1 cellular context compared by ENCODE assay signal in the genomic region with DNA sequence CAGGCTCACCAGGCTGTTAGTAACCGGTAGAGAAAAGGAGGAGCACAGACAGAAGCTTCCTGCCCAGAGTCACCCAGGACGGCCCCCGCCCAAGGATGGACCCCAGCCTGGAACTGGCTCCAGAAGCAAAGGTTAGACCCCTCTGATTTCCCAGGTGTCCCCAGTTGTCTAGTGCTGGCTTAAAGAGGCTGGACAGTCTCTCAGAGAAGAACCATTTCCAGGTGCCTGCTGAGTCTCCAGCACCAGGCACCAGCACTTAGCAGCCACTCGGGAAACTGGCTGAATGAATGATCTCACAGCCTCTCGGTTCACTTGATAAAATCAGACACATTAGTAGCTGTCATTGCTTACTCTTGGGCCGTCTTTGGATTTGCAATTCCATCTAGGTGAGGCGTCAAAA.
TF ChIP-seq lines count a peak whose summit lies in the region.

No MANE protein-coding gene starts in this region.

TF ChIP-seq in WTC11, 78 proteins besides CTCF, POLR2A, EP300 and RAD21 (continued from another document):
- TF ChIP-seq, protein P1, sequence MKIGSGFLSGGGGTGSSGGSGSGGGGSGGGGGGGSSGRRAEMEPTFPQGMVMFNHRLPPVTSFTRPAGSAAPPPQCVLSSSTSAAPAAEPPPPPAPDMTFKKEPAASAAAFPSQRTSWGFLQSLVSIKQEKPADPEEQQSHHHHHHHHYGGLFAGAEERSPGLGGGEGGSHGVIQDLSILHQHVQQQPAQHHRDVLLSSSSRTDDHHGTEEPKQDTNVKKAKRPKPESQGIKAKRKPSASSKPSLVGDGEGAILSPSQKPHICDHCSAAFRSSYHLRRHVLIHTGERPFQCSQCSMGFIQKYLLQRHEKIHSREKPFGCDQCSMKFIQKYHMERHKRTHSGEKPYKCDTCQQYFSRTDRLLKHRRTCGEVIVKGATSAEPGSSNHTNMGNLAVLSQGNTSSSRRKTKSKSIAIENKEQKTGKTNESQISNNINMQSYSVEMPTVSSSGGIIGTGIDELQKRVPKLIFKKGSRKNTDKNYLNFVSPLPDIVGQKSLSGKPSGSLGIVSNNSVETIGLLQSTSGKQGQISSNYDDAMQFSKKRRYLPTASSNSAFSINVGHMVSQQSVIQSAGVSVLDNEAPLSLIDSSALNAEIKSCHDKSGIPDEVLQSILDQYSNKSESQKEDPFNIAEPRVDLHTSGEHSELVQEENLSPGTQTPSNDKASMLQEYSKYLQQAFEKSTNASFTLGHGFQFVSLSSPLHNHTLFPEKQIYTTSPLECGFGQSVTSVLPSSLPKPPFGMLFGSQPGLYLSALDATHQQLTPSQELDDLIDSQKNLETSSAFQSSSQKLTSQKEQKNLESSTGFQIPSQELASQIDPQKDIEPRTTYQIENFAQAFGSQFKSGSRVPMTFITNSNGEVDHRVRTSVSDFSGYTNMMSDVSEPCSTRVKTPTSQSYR (CRISPR knock-in tag; IDR thresholded peaks at IDR 0.05) = no peak
